ENCODE assay signal across 3 cellular contexts in genomic region chr12:131883521-131883900, GRCh38.
TF ChIP-seq lines count a peak whose summit lies in the region.

No MANE protein-coding gene starts in this region.

TF ChIP-seq in HEK293T, 16 proteins besides CTCF, POLR2A, EP300 and RAD21:
- TF ChIP-seq PKNOX1 (IDR thresholded peaks at IDR 0.05) (no peak), NFRKB (IDR thresholded peaks at IDR 0.05) (no peak), FOXM1 (IDR thresholded peaks at IDR 0.05; ENCODE audit: borderline replicate concordance) (no peak), LEF1 (IDR thresholded peaks at IDR 0.05; ENCODE audit: borderline replicate concordance) (no peak), CTBP1 (IDR thresholded peaks at IDR 0.05; ENCODE audit: borderline replicate concordance) (no peak)

TF ChIP-seq in K562, 482 proteins besides CTCF, POLR2A, EP300 and RAD21 (continues in another document):
- TF ChIP-seq ARID3B (CRISPR knock-in tag; IDR thresholded peaks at IDR 0.05; ENCODE audit: borderline replicate concordance) (no peak), NR1H2 (CRISPR knock-in tag; IDR thresholded peaks at IDR 0.05) (no peak), BRD4 (IDR thresholded peaks at IDR 0.05) (no peak), ELF4 (CRISPR knock-in tag; IDR thresholded peaks at IDR 0.05) (no peak), POLR3A (IDR thresholded peaks at IDR 0.05; ENCODE audit: borderline replicate concordance, extremely low read depth, insufficient read depth, insufficient read length) (no peak), TRIM25 (IDR thresholded peaks at IDR 0.05; ENCODE audit: borderline replicate concordance) (no peak), ZNF512 (tag; IDR thresholded peaks at IDR 0.05) (no peak), ZNF57 (CRISPR knock-in tag; IDR thresholded peaks at IDR 0.05) (no peak), U2AF2 (optimal IDR thresholded peaks at IDR 0.05; ENCODE audit: low read depth, low read length) (no peak), TFE3 (CRISPR knock-in tag; IDR thresholded peaks at IDR 0.05) (no peak), TAF15 (IDR thresholded peaks at IDR 0.05; ENCODE audit: low read depth, low read length) (no peak), ETS2 (tag; IDR thresholded peaks at IDR 0.05; ENCODE audit: borderline replicate concordance, poor library complexity, severe bottlenecking) (no peak), L3MBTL2 (IDR thresholded peaks at IDR 0.05) (no peak), ZSCAN29 (IDR thresholded peaks at IDR 0.05) (no peak), C11orf30 (IDR thresholded peaks at IDR 0.05; ENCODE audit: low read depth) (no peak), HMG20A (CRISPR knock-in tag; conservative IDR thresholded peaks at IDR 0.05) (no peak), NKRF (IDR thresholded peaks at IDR 0.05; ENCODE audit: borderline replicate concordance) (no peak)

TF ChIP-seq in SK-N-SH, 30 proteins besides CTCF, POLR2A, EP300 and RAD21:
- TF ChIP-seq NFIC (IDR thresholded peaks at IDR 0.05; ENCODE audit: borderline replicate concordance) (no peak), FOXJ3 (CRISPR knock-in tag; IDR thresholded peaks at IDR 0.05) (no peak), EZH2phosphoT487 (IDR thresholded peaks at IDR 0.05; ENCODE audit: borderline replicate concordance, low read depth) (no peak), SMC3 (IDR thresholded peaks at IDR 0.05; ENCODE audit: low read depth, low read length) (no peak), TEAD4 (IDR thresholded peaks at IDR 0.05; ENCODE audit: borderline replicate concordance, insufficient read depth) (no peak), IRF3 (IDR thresholded peaks at IDR 0.05; ENCODE audit: low read depth, low read length) (no peak)
TF ChIP-seq in SK-N-SH: peak in this region for 0.
